In genomic region chr7:126702242-126703016, GRCh38 we compare ENCODE assay signal across 9 cellular contexts.
DNase-seq lines count a peak whose midpoint lies in the region; ATAC-seq and TF ChIP-seq lines count a peak whose summit lies in the region.
"Had no signal": no experiment of that assay in that cellular context is flagged by ENCODE, and none has a peak within 500 bp of the region (broad histone marks: within the 10 kb centered on the region; RNA-seq: fewer than 3 reads in every experiment).

No MANE protein-coding gene starts in this region.

- no peak overlapping the region for H3K27ac Mint-ChIP-seq in type B pancreatic cell

- H4K20me1 ChIP-seq in KMS-11 (ENCODE audit: insufficient read depth), result no peaks in the 10 kb centered on the region

- H3K27me3 Mint-ChIP-seq in type B pancreatic cell, result no peaks in the 10 kb centered on the region

- H3K4me1 ChIP-seq in KMS-11 (ENCODE audit: low read depth, poor library complexity, severe bottlenecking) (peaks cover 37% of the 10 kb centered on the region), left lung (no peaks in the 10 kb centered on the region)

- DNase-seq in iris pigment epithelial cell (ENCODE audit: low read depth) (peak; percentile 45), left lung (no peak), type B pancreatic cell (ENCODE audit: extremely low spot score, unreplicated experiment) (no peak), NCI-H1436 (lab: John Stamatoyannopoulos, UW) (no peak), NCI-H2227 treated with DMSO at 0.1 percent for 48 hours (lab: John Stamatoyannopoulos, UW) (no peak)
- DNase-seq: NCI-H446 treated with DMSO at 0.1 percent for 48 hours had no signal

- H3K36me3 ChIP-seq in KMS-11 (ENCODE audit: insufficient read depth) (no peaks in the 10 kb centered on the region), left lung (no peaks in the 10 kb centered on the region)

- H3K36me3 Mint-ChIP-seq in type B pancreatic cell, result no peaks in the 10 kb centered on the region

- no peak overlapping the region; the same call in 1 of the 2 replicates for H3K9ac ChIP-seq in KMS-11

- peak overlapping the region; percentile 79; the same call in 1 of the 2 replicates for H3K4me2 ChIP-seq in KMS-11

- peak; percentile 38 for ATAC-seq in GM18861 (IDR thresholded peaks at IDR 0.05; ENCODE audit: unreplicated experiment)
- peak; percentile 58 for ATAC-seq in HG02571 (IDR thresholded peaks at IDR 0.05; ENCODE audit: unreplicated experiment)
- ATAC-seq in left lung, result no peak

- H3K9me3 ChIP-seq in left lung, result no peaks in the 10 kb centered on the region

- peak overlapping the region; percentile 75; the same call in 1 of the 2 replicates for H2AFZ ChIP-seq in KMS-11 (ENCODE audit: low read depth)

- H3K79me2 ChIP-seq in KMS-11 (ENCODE audit: insufficient read depth, low read depth), result no peaks in the 10 kb centered on the region

- H3K27me3 ChIP-seq in KMS-11 (ENCODE audit: insufficient read depth, low read depth) (no peaks in the 10 kb centered on the region), left lung (no peaks in the 10 kb centered on the region)

- H3K27ac ChIP-seq in KMS-11, result no peak overlapping the region; the same call in 1 of the 2 replicates
- H3K27ac ChIP-seq in left lung, result no peak overlapping the region

- TF ChIP-seq CTCF in KMS-11 (conservative IDR thresholded peaks at IDR 0.05; ENCODE audit: low read depth, low read length) (no peak), left lung (IDR thresholded peaks at IDR 0.05) (no peak), type B pancreatic cell (conservative IDR thresholded peaks at IDR 0.05) (no peak)

- intact Hi-C loops in left lung (cut with DNase I), result no loop called here

- peaks cover 19% of the 10 kb centered on the region for H3K4me1 Mint-ChIP-seq in type B pancreatic cell (ENCODE audit: unreplicated experiment)

- H3K9me3 Mint-ChIP-seq in type B pancreatic cell, result no peaks in the 10 kb centered on the region

- no peak overlapping the region for H3K4me3 Mint-ChIP-seq in type B pancreatic cell

- no peak overlapping the region for H3K4me3 ChIP-seq in KMS-11 (IDR thresholded peaks at IDR 0.05; ENCODE audit: insufficient read depth, low read depth, low read length)
- H3K4me3 ChIP-seq in left lung, result no peak overlapping the region
